Comparison of ENCODE assay signal across 12 cellular contexts in genomic region chr3:14555835-14556234, GRCh38. TPM values are rescaled to one million over a fixed set of nuclear protein-coding genes. Genes with fewer than 3 reads are reported as not detected.
DNase-seq lines count a peak whose midpoint lies in the region; ATAC-seq and TF ChIP-seq lines count a peak whose summit lies in the region.
"Had no signal": no experiment of that assay in that cellular context is flagged by ENCODE, and none has a peak within 500 bp of the region (broad histone marks: within the 10 kb centered on the region; RNA-seq: fewer than 3 reads in every experiment).

No MANE protein-coding gene starts in this region.

- intact Hi-C loops in CD14-positive monocyte (cut with micrococcal nuclease): no loop called here

- H3K4me1 ChIP-seq in ES-I3 (ENCODE audit: insufficient read depth, low read length) (peaks cover 18% of the 10 kb centered on the region), NT2/D1 (ENCODE audit: insufficient read depth, insufficient read length) (peaks cover 21% of the 10 kb centered on the region), foreskin keratinocyte (no peaks in the 10 kb centered on the region)
- H3K4me1 ChIP-seq: Caco-2 had no signal

- H3K9me3 ChIP-seq in ES-I3 (ENCODE audit: control insufficient read depth, insufficient read depth, low read length) (no peaks in the 10 kb centered on the region), NT2/D1 (ENCODE audit: insufficient read depth, low read length) (no peaks in the 10 kb centered on the region)
- H3K9me3 ChIP-seq: Caco-2 had no signal

- H3K4me1 Mint-ChIP-seq in naive thymus-derived CD8-positive, alpha-beta T cell: peaks cover 3 to 13% (median 7%) of the 10 kb centered on the region in 4 donors
- peaks cover 7% of the 10 kb centered on the region for H3K4me1 Mint-ChIP-seq in CD14-positive monocyte

- H3K36me3 Mint-ChIP-seq in naive thymus-derived CD8-positive, alpha-beta T cell: no peaks in the 10 kb centered on the region
- H3K36me3 Mint-ChIP-seq in CD14-positive monocyte: no peaks in the 10 kb centered on the region

- POLR2A ChIA-PET in naive thymus-derived CD8-positive, alpha-beta T cell (lab: Charles Lee): no interaction called here

- DNase-seq in NT2/D1 (ENCODE audit: low read depth, low spot score) (no peak), foreskin keratinocyte (no peak), amniotic stem cell (lab: John Stamatoyannopoulos, UW) (no peak), CD14-positive monocyte (ENCODE audit: low spot score) (no peak), NOMO-1 treated with DMSO at 0.1 percent for 48 hours (lab: John Stamatoyannopoulos, UW; ENCODE audit: unreplicated experiment) (no peak)
- DNase-seq in naive thymus-derived CD8-positive, alpha-beta T cell: no peak
- DNase-seq: Caco-2; NCI-H1092 treated with DMSO at 0.1 percent for 48 hours; NK-92 treated with Interleukin-12 subunit alpha and Interleukin-12 subunit beta, amount 100 ng/mL, for 24 hours had no signal

- peak overlapping the region; percentile 27; the same call in 1 of the 2 replicates for H3K9ac ChIP-seq in ES-I3 (ENCODE audit: low read depth, low read length)
- peak overlapping the region; percentile 47 for H3K9ac ChIP-seq in NT2/D1 (ENCODE audit: insufficient read length, low read depth)

- no peak for TF ChIP-seq CTCF in foreskin keratinocyte (conservative IDR thresholded peaks at IDR 0.05)
- TF ChIP-seq CTCF in CD14-positive monocyte (IDR thresholded peaks at IDR 0.05): no peak

- ATAC-seq in foreskin keratinocyte (peak; percentile 55), GM21723 (IDR thresholded peaks at IDR 0.05; ENCODE audit: unreplicated experiment) (no peak)
- ATAC-seq in naive thymus-derived CD8-positive, alpha-beta T cell: peak; percentile 37 to 67

- peaks cover 0 to 6% (median 0%) of the 10 kb centered on the region in 9 donors for H3K9me3 Mint-ChIP-seq in naive thymus-derived CD8-positive, alpha-beta T cell
- peaks cover 0 to 6% (median 0%) of the 10 kb centered on the region in 7 donors for H3K9me3 Mint-ChIP-seq in CD14-positive monocyte

- H3K27me3 ChIP-seq in NT2/D1 (ENCODE audit: insufficient read depth, insufficient read length) (no peaks in the 10 kb centered on the region), foreskin keratinocyte (peaks cover 16% of the 10 kb centered on the region)

- no peak overlapping the region for H3K4me3 ChIP-seq in NT2/D1 (ENCODE audit: insufficient read length, low read depth)

- no peaks in the 10 kb centered on the region for H3K36me3 ChIP-seq in ES-I3 (ENCODE audit: insufficient read depth, low read length)
- H3K36me3 ChIP-seq in NT2/D1 (ENCODE audit: insufficient read depth, insufficient read length, low read length): no peaks in the 10 kb centered on the region

- H3K4me3 Mint-ChIP-seq in naive thymus-derived CD8-positive, alpha-beta T cell: peak overlapping the region in 7 of 10 donors; percentile 51 to 60 (median 52)
- peak overlapping the region in 1 of 2 donors; percentile 51 for H3K4me3 Mint-ChIP-seq in CD14-positive monocyte

- H3K27me3 Mint-ChIP-seq in naive thymus-derived CD8-positive, alpha-beta T cell: peaks cover 19 to 67% (median 53%) of the 10 kb centered on the region in 5 donors
- peaks cover 34 to 45% (median 42%) of the 10 kb centered on the region in 3 donors for H3K27me3 Mint-ChIP-seq in CD14-positive monocyte (ENCODE audit: low read depth in 3 of 3)

- H3K27ac Mint-ChIP-seq in naive thymus-derived CD8-positive, alpha-beta T cell: peak overlapping the region in 2 of 10 donors; percentile 1 to 2
- no peak overlapping the region for H3K27ac Mint-ChIP-seq in CD14-positive monocyte

- no peak overlapping the region for H3K27ac ChIP-seq in foreskin keratinocyte

RNA-seq across cellular contexts. Expression of gene GRIP2, which starts 15.7 kb away (rescaled TPM):
- total RNA-seq in foreskin keratinocyte: 0.78 and 0.81 TPM in 2 replicates
- polyA plus RNA-seq in foreskin keratinocyte: 0.47 and 0.57 TPM in 2 replicates
- total RNA-seq in naive thymus-derived CD8-positive, alpha-beta T cell: not detected
- polyA plus RNA-seq in naive thymus-derived CD8-positive, alpha-beta T cell: not detected
- not detected for polyA plus RNA-seq in CD14-positive monocyte
- total RNA-seq: lung microvascular endothelial cell had no signal
